Comparison of ENCODE assay signal across 12 cellular contexts in genomic region chr17:1294157-1294717, GRCh38. TPM values are rescaled to one million over a fixed set of nuclear protein-coding genes. Genes with fewer than 3 reads are reported as not detected.
DNase-seq lines count a peak whose midpoint lies in the region; ATAC-seq and TF ChIP-seq lines count a peak whose summit lies in the region.
"Had no signal": no experiment of that assay in that cellular context is flagged by ENCODE, and none has a peak within 500 bp of the region (broad histone marks: within the 10 kb centered on the region; RNA-seq: fewer than 3 reads in every experiment).

No MANE protein-coding gene starts in this region.

- no peaks in the 10 kb centered on the region for H3K79me2 ChIP-seq in hepatocyte

- peak; percentile 58 for DNase-seq in NOMO-1 treated with DMSO at 0.1 percent for 48 hours (lab: John Stamatoyannopoulos, UW; ENCODE audit: unreplicated experiment)
- peak in 2 of 3 experiments; percentile 36 to 50 for DNase-seq in activated CD8-positive, alpha-beta memory T cell treated with anti-CD3 and anti-CD28 coated beads for 48 hours (ENCODE audit: low read depth in 2 of 3, low spot score in 2 of 3)
- peak; percentile 28 to 30 for DNase-seq in left colon
- peak; percentile 78 for DNase-seq in stimulated activated CD8-positive, alpha-beta memory T cell treated with anti-CD3 and anti-CD28 coated beads, Interleukin-4, amount 100 ng/mL, for 48 hours
- DNase-seq in hepatocyte (ENCODE audit: low spot score): no peak
- DNase-seq: aorta, NCI-H774 had no signal

- H3K27ac ChIP-seq in hepatocyte: no peak overlapping the region

- H4K20me1 ChIP-seq in hepatocyte (ENCODE audit: insufficient read depth, poor library complexity, severe bottlenecking): no peaks in the 10 kb centered on the region

- no peak overlapping the region for H3K4me2 ChIP-seq in hepatocyte

- H3K9me3 ChIP-seq in hepatocyte (ENCODE audit: low read depth): no peaks in the 10 kb centered on the region

- H2AFZ ChIP-seq in hepatocyte: no peak overlapping the region

- intact Hi-C loops in left colon (cut with DNase I, micrococcal nuclease): no loop called here

- no peak overlapping the region for H3K4me3 ChIP-seq in hepatocyte

- peak; percentile 27 for ATAC-seq in left colon
- no peak for ATAC-seq in HG03095 (IDR thresholded peaks at IDR 0.05; ENCODE audit: unreplicated experiment)
- no peak for ATAC-seq in GM21515 (IDR thresholded peaks at IDR 0.05; ENCODE audit: unreplicated experiment)
- ATAC-seq in HG03457 (IDR thresholded peaks at IDR 0.05; ENCODE audit: unreplicated experiment): no peak

- H3K9me2 ChIP-seq in hepatocyte (replicated peaks; ENCODE audit: insufficient read depth): no peaks in the 10 kb centered on the region

- H3K27me3 ChIP-seq in hepatocyte: no peaks in the 10 kb centered on the region

- no peak for TF ChIP-seq CTCF in hepatocyte (IDR thresholded peaks at IDR 0.05; ENCODE audit: poor library complexity)

- H3K4me1 ChIP-seq in hepatocyte (ENCODE audit: insufficient read depth): no peaks in the 10 kb centered on the region

- WGBS in hepatocyte (ENCODE audit: low lambda C conversion rate, missing lambda C conversion rate): 85% methylated on average over 10 of the region's 12 CpGs

- no peaks in the 10 kb centered on the region for H3K36me3 ChIP-seq in hepatocyte (replicated peaks; ENCODE audit: insufficient read depth, low read depth)

RNA-seq across cellular contexts. Expression of gene TRARG1, which starts 14.8 kb away (rescaled TPM):
- total RNA-seq in left colon (under 1 TPM in 1 of 2 donors, not detected in 1; 0.47 TPM), hepatocyte (0.08 TPM in 1 of 2 replicates, not detected in the other)
- polyA plus RNA-seq in hepatocyte: not detected in 2 replicates
- total RNA-seq: myocyte, ureter had no signal

RNA-seq across cellular contexts. Expression of gene BHLHA9, which starts 24.0 kb away (rescaled TPM):
- not detected for total RNA-seq in left colon
- not detected in 2 replicates for total RNA-seq in hepatocyte
- not detected in 2 replicates for polyA plus RNA-seq in hepatocyte
- total RNA-seq: aorta, myocyte, ureter had no signal
- polyA plus RNA-seq: aorta had no signal
